In the genomic region with DNA sequence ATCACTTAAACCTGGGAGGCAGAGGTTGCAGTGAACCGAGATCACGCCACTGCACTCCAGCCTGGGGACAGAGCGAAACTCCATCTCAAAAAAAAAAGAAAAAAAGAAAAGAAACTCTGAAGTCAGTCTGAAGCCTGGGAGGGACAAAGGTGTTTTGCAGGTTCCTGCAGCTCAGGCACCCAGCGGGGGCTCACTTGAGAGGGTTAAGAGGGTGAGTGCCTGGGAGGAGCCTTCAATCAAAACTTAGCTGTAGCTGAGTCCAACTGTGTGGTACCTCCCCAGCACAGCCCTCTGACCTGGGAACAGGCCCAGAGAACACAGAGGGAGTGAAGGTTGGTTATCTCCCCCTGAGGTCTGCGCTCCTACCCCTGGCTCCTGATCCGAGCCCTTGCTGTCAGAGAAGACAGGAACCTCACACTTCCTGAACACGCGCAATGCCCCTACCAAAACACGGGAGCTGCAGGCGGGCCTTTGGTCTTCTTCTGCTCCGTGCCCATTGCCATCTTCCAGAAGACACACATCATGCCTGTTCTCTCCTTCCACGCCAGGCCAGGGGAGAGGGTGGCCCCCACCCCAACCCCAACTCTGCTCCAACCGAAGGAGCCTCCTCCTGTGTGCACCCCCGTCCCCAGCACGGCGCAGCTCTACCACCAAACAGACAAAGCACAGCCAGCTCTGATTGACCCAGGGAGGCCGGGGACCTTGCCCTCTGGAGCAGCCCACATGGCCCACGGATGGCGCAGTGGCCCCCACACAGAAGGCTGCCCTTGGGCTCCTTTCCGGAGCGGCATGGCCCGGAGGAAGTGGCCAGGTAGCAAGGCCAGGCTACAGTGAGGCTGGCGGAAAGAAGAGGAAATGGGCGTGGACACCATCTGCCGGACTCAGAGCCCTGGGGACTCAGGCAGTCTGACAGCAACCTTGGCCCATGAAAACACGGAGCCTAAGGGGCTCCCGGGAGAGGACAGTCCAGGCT, we compare ENCODE assay signal across 1 cellular context.
TF ChIP-seq lines count a peak whose summit lies in the region.

No MANE protein-coding gene starts in this region.

TF ChIP-seq in GM23338, 12 proteins besides CTCF, POLR2A, EP300 and RAD21 (continued from another document):
- no peak for TF ChIP-seq STAT1 (IDR thresholded peaks at IDR 0.05; ENCODE audit: unreplicated experiment)
- no peak for TF ChIP-seq NANOG (IDR thresholded peaks at IDR 0.05; ENCODE audit: borderline replicate concordance)
- no peak for TF ChIP-seq EZH2phosphoT487 (IDR thresholded peaks at IDR 0.05; ENCODE audit: unreplicated experiment)
- no peak for TF ChIP-seq ZNF114 (CRISPR knock-in tag; IDR thresholded peaks at IDR 0.05)
- TF ChIP-seq, protein P1, sequence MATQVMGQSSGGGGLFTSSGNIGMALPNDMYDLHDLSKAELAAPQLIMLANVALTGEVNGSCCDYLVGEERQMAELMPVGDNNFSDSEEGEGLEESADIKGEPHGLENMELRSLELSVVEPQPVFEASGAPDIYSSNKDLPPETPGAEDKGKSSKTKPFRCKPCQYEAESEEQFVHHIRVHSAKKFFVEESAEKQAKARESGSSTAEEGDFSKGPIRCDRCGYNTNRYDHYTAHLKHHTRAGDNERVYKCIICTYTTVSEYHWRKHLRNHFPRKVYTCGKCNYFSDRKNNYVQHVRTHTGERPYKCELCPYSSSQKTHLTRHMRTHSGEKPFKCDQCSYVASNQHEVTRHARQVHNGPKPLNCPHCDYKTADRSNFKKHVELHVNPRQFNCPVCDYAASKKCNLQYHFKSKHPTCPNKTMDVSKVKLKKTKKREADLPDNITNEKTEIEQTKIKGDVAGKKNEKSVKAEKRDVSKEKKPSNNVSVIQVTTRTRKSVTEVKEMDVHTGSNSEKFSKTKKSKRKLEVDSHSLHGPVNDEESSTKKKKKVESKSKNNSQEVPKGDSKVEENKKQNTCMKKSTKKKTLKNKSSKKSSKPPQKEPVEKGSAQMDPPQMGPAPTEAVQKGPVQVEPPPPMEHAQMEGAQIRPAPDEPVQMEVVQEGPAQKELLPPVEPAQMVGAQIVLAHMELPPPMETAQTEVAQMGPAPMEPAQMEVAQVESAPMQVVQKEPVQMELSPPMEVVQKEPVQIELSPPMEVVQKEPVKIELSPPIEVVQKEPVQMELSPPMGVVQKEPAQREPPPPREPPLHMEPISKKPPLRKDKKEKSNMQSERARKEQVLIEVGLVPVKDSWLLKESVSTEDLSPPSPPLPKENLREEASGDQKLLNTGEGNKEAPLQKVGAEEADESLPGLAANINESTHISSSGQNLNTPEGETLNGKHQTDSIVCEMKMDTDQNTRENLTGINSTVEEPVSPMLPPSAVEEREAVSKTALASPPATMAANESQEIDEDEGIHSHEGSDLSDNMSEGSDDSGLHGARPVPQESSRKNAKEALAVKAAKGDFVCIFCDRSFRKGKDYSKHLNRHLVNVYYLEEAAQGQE (IDR thresholded peaks at IDR 0.05; ENCODE audit: unreplicated experiment) = no peak
- TF ChIP-seq, protein P2, sequence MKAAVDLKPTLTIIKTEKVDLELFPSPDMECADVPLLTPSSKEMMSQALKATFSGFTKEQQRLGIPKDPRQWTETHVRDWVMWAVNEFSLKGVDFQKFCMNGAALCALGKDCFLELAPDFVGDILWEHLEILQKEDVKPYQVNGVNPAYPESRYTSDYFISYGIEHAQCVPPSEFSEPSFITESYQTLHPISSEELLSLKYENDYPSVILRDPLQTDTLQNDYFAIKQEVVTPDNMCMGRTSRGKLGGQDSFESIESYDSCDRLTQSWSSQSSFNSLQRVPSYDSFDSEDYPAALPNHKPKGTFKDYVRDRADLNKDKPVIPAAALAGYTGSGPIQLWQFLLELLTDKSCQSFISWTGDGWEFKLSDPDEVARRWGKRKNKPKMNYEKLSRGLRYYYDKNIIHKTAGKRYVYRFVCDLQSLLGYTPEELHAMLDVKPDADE (IDR thresholded peaks at IDR 0.05) = no peak
- no peak for TF ChIP-seq ZNF331 (CRISPR knock-in tag; IDR thresholded peaks at IDR 0.05; ENCODE audit: low read depth)
- TF ChIP-seq JUNB (IDR thresholded peaks at IDR 0.05; ENCODE audit: unreplicated experiment) = no peak
- TF ChIP-seq EZH2 (IDR thresholded peaks at IDR 0.05; ENCODE audit: low read depth, unreplicated experiment) = no peak
- no peak for TF ChIP-seq CREB1 (CRISPR knock-in tag; IDR thresholded peaks at IDR 0.05; ENCODE audit: low read depth)
